Comparison of ENCODE assay signal across 15 cellular contexts in the genomic region with DNA sequence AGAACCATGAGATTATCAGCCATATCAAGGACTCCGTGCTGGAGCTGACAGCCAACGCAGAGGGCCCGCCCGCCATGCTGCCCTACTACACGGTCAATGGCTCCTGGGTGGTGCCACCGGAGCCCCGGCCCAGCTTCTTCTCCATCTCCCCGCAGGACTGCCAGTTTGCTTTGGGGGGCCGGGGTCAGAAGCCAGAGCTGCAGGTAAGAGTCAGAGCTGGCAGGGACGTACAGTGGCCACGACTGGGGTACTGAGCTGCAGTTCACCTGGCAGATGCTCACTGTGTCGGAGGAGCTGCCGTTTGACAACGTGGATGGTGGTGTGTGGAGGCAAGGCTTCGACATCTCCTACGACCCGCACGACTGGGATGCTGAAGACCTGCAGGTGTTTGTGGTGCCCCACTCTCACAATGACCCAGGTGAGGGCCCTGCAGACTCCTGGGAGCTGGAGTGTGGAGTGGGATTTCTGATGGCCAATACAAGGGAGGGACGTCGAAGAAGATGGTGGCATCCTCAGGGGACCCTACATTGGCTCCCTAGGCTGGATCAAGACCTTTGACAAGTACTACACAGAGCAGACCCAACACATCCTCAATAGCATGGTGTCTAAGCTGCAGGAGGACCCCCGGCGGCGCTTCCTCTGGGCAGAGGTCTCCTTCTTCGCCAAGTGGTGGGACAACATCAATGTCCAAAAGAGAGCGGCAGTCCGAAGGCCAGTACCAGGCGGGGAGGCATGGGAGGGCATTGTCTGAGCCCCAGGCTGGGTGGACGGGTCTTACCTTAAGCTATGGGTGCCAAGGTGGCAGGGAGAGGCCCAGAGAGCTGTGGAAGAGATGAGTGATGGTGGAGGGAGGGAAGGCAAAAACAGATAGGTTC. TPM values are rescaled to one million over a fixed set of nuclear protein-coding genes. Genes with fewer than 3 reads are reported as not detected.
DNase-seq lines count a peak whose midpoint lies in the region; ATAC-seq and TF ChIP-seq lines count a peak whose summit lies in the region.
"Had no signal": no experiment of that assay in that cellular context is flagged by ENCODE, and none has a peak within 500 bp of the region (broad histone marks: within the 10 kb centered on the region; RNA-seq: fewer than 3 reads in every experiment).

No MANE protein-coding gene starts in this region.

- ATAC-seq in mucosa of descending colon, result no peak
- ATAC-seq: activated CD8-positive, alpha-beta memory T cell treated with anti-CD3 and anti-CD28 coated beads, Interleukin-2, amount 10 ng/mL, durations not matched to agents 7 days and 5 days had no signal

- peaks cover 44% of the 10 kb centered on the region for H3K36me3 ChIP-seq in CD8-positive, alpha-beta memory T cell (ENCODE audit: insufficient read depth, low read length)
- H3K36me3 ChIP-seq in mucosa of descending colon (ENCODE audit: low read depth), result no peaks in the 10 kb centered on the region

- POLR2A ChIA-PET in CD8-positive, alpha-beta memory T cell (lab: Charles Lee), result interaction anchor here (0.6 kb wide), 1 partner anchor 17 kb away, joined by 3 read pairs; no protein-coding TSS in a partner anchor

- peak overlapping the region in 3 of 7 donors; percentile 30 to 44 (median 32) for H3K4me3 Mint-ChIP-seq in CD8-positive, alpha-beta memory T cell
- H3K4me3 Mint-ChIP-seq: activated CD8-positive, alpha-beta memory T cell treated with anti-CD3 and anti-CD28 coated beads, Interleukin-2, amount 10 ng/mL, durations not matched to agents 7 days and 5 days had no signal

- peaks cover 20% of the 10 kb centered on the region for H3K4me1 ChIP-seq in CD8-positive, alpha-beta memory T cell (ENCODE audit: insufficient read depth, low read length)
- H3K4me1 ChIP-seq in mucosa of descending colon (ENCODE audit: low read depth), result peaks cover 19% of the 10 kb centered on the region
- H3K4me1 ChIP-seq: BE2C had no signal

- peaks cover 7 to 64% (median 12%) of the 10 kb centered on the region in 3 donors for H3K36me3 Mint-ChIP-seq in CD8-positive, alpha-beta memory T cell

- peaks cover 21 to 37% (median 21%) of the 10 kb centered on the region in 3 donors for H3K4me1 Mint-ChIP-seq in CD8-positive, alpha-beta memory T cell

- CTCF ChIA-PET in CD8-positive, alpha-beta memory T cell (lab: Charles Lee), result interaction anchor here (1.1 to 14.4 kb wide), 6 partner anchors 8 to 612 kb away, joined by 3 to 251 read pairs (median 4); partner anchors contain the start of genes HDDC3 and UNC45A

- H3K27me3 ChIP-seq in CD8-positive, alpha-beta memory T cell (ENCODE audit: insufficient read depth, low read length, poor library complexity, severe bottlenecking), result no peaks in the 10 kb centered on the region
- H3K27me3 ChIP-seq: BE2C, tibial artery had no signal

- intact Hi-C loops in mucosa of descending colon (cut with DNase I, micrococcal nuclease), result no loop called here

- TF ChIP-seq CTCF in VCaP (conservative IDR thresholded peaks at IDR 0.05), result no peak
- TF ChIP-seq CTCF in mucosa of descending colon (IDR thresholded peaks at IDR 0.05), result no peak
- TF ChIP-seq CTCF in coronary artery (IDR thresholded peaks at IDR 0.05), result no peak

- H3K9me3 ChIP-seq in CD8-positive, alpha-beta memory T cell (ENCODE audit: low read length), result no peaks in the 10 kb centered on the region
- H3K9me3 ChIP-seq in mucosa of descending colon, result no peaks in the 10 kb centered on the region
- H3K9me3 ChIP-seq: BE2C, tibial artery had no signal

- H3K27me3 Mint-ChIP-seq in CD8-positive, alpha-beta memory T cell, result no peaks in the 10 kb centered on the region
- H3K27me3 Mint-ChIP-seq: activated CD8-positive, alpha-beta memory T cell treated with anti-CD3 and anti-CD28 coated beads, Interleukin-2, amount 10 ng/mL, durations not matched to agents 7 days and 5 days; activated naive CD8-positive, alpha-beta T cell treated with anti-CD3 and anti-CD28 coated beads for 36 hours had no signal

- H3K4me3 ChIP-seq in CD8-positive, alpha-beta memory T cell (ENCODE audit: low read length), result no peak overlapping the region
- H3K4me3 ChIP-seq in mucosa of descending colon, result no peak overlapping the region
- H3K4me3 ChIP-seq in coronary artery, result no peak overlapping the region
- H3K4me3 ChIP-seq: tibial artery had no signal

- no peak for DNase-seq in CD8-positive, alpha-beta memory T cell
- DNase-seq in mucosa of descending colon (peak in 2 of 3 donors; percentile 24 to 47), amniotic stem cell (lab: John Stamatoyannopoulos, UW) (no peak), coronary artery (ENCODE audit: low spot score) (no peak)
- DNase-seq: activated CD8-positive, alpha-beta memory T cell treated with anti-CD3 and anti-CD28 coated beads, Interleukin-2, amount 10 ng/mL, durations not matched to agents 7 days and 5 days; activated naive CD8-positive, alpha-beta T cell treated with anti-CD3 and anti-CD28 coated beads for 36 hours; BE2C; effector CD8-positive, alpha-beta T cell; GF-D8; kidney glomerular epithelial cell; NCI-H1930; SHP77 treated with DMSO at 0.1 percent for 48 hours; stimulated activated CD4-positive, alpha-beta T cell treated with anti-CD3 and anti-CD28 coated beads, Interleukin-4, amount 100 ng/mL, for 24 hours; tibial artery had no signal

- H3K27ac Mint-ChIP-seq in CD8-positive, alpha-beta memory T cell, result peak overlapping the region in 5 of 8 donors; percentile 32 to 84 (median 66)
- H3K27ac Mint-ChIP-seq: activated CD8-positive, alpha-beta memory T cell treated with anti-CD3 and anti-CD28 coated beads, Interleukin-2, amount 10 ng/mL, durations not matched to agents 7 days and 5 days; activated naive CD8-positive, alpha-beta T cell treated with anti-CD3 and anti-CD28 coated beads for 36 hours had no signal

- no peaks in the 10 kb centered on the region for H3K9me3 Mint-ChIP-seq in CD8-positive, alpha-beta memory T cell
- H3K9me3 Mint-ChIP-seq: activated naive CD8-positive, alpha-beta T cell treated with anti-CD3 and anti-CD28 coated beads for 36 hours had no signal

- no peak overlapping the region for H3K27ac ChIP-seq in CD8-positive, alpha-beta memory T cell (ENCODE audit: low read depth, low read length)
- H3K27ac ChIP-seq in VCaP (peak overlapping the region; percentile 99), coronary artery (no peak overlapping the region)
- H3K27ac ChIP-seq: tibial artery had no signal

RNA-seq across cellular contexts. Expression of gene MAN2A2, which starts 2.4 kb away (rescaled TPM):
- total RNA-seq in CD8-positive, alpha-beta memory T cell, result 10 to 100 TPM; 90.7 to 92.7 TPM
- polyA plus RNA-seq in CD8-positive, alpha-beta memory T cell, result 10.8 TPM
- total RNA-seq in mucosa of descending colon, result 10 to 100 TPM; 50.9 to 75.8 (median 75.3) TPM

RNA-seq across cellular contexts. Expression of gene FES, which starts 21.2 kb away (rescaled TPM):
- total RNA-seq in CD8-positive, alpha-beta memory T cell, result 1 to 10 TPM; 2.5 to 2.6 TPM
- 0.28 TPM for polyA plus RNA-seq in CD8-positive, alpha-beta memory T cell
- 10 to 100 TPM in 2 of 3 donors, 1 to 10 TPM in 1; 7.9 to 18.6 (median 12.1) TPM for total RNA-seq in mucosa of descending colon

RNA-seq across cellular contexts. Expression of gene HDDC3, which starts 26.8 kb away (rescaled TPM):
- 10 to 100 TPM; 39.5 to 43.5 TPM for total RNA-seq in CD8-positive, alpha-beta memory T cell
- 34.7 TPM for polyA plus RNA-seq in CD8-positive, alpha-beta memory T cell
- 10 to 100 TPM; 10.7 to 23.4 (median 15.4) TPM for total RNA-seq in mucosa of descending colon

RNA-seq across cellular contexts. Expression of gene UNC45A, which starts 29.5 kb away (rescaled TPM):
- 10 to 100 TPM; 74.6 to 78.2 TPM for total RNA-seq in CD8-positive, alpha-beta memory T cell
- polyA plus RNA-seq in CD8-positive, alpha-beta memory T cell, result 68.6 TPM
- 10 to 100 TPM; 43.9 to 92.5 (median 54.8) TPM for total RNA-seq in mucosa of descending colon

RNA-seq across cellular contexts. Expression of gene FURIN, which starts 37.2 kb away (rescaled TPM):
- 100 to 1,000 TPM; 121 to 124 TPM for total RNA-seq in CD8-positive, alpha-beta memory T cell
- 11.7 TPM for polyA plus RNA-seq in CD8-positive, alpha-beta memory T cell
- 10 to 100 TPM; 65.9 to 83.4 (median 67.4) TPM for total RNA-seq in mucosa of descending colon

Comparison
In these comparisons a context has a peak if more than half of its experiments do, and no peak if none do; other contexts are left out.
1. DNase-seq: peak in mucosa of descending colon (2 of 3); none in CD8-positive, alpha-beta memory T cell (0 of 5), amniotic stem cell (single experiment) and coronary artery (single experiment).